ENCODE assay signal across 24 cellular contexts in the genomic region with DNA sequence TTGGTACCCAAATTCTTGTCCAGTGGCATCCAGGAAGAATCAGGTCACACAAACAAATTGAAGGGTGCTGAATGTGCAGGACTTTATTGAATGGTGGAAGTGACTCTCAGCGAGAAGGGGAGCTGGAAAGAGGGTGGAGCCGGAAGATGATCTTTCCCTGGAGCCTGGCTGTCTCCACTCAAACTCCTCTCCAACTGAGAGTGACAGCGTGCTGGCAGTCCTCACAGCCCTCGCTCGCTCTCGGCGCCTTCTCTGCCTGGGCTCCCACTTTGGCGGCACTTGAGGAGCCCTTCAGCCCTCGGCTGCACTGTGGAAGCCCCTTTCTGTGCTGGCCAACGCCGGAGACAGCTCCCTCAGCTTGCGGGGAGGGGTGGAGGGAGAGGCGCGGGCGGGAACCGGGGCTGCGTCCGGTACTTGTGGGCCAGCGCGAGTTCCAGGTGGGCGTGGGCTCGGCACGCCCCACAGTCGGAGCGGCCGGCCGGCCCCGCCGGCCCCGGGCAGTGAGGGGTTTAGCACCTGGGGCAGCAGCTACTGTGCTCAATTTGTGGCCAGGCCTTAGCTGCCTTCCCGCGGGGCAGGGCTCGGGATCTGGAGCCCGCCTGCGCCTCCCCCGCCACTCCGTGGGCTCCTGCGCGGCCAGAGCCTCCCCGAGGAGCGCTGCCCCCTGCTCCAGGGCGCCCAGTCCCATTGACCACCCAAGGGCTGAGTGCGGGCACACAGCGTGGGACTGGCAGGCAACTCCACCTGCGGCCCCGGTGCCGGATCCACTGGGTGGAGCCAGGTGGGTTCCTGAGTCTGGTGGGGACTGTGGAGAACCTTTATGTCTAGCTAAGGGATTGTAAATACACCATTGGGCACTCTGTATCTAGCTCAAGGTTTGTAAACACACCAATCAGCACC. TPM values are rescaled to one million over a fixed set of nuclear protein-coding genes. Genes with fewer than 3 reads are reported as not detected.
DNase-seq lines count a peak whose midpoint lies in the region; ATAC-seq and TF ChIP-seq lines count a peak whose summit lies in the region.
"Had no signal": no experiment of that assay in that cellular context is flagged by ENCODE, and none has a peak within 500 bp of the region (broad histone marks: within the 10 kb centered on the region; RNA-seq: fewer than 3 reads in every experiment).

No MANE protein-coding gene starts in this region.

- no peaks in the 10 kb centered on the region for H3K27me3 ChIP-seq in Caco-2 (replicated peaks; ENCODE audit: control insufficient read depth, insufficient read depth, low read length)
- no peaks in the 10 kb centered on the region for H3K27me3 ChIP-seq in GM23338 (ENCODE audit: insufficient read depth)
- H3K27me3 ChIP-seq: brain microvascular endothelial cell, neutrophil, tibial artery had no signal

- BruUV-seq in Caco-2 (replicated peaks; lab: Mats Ljungman, UMichigan) = no TSS peak

- no peaks in the 10 kb centered on the region for H3F3A ChIP-seq in GM23338 (replicated peaks; ENCODE audit: low read depth)

- DNase-seq in Caco-2 = no peak
- DNase-seq in GM23338 (ENCODE audit: low spot score) = peak; percentile 24
- peak; percentile 27 for DNase-seq in WTC11 (ENCODE audit: low spot score)
- DNase-seq in nephron progenitor cell = no peak
- DNase-seq in activated CD4-positive, alpha-beta T cell treated with anti-CD3 and anti-CD28 coated beads, Interleukin-2, amount 50 U/mL, for 4 hours = no peak
- no peak for DNase-seq in NCI-H2171 (lab: John Stamatoyannopoulos, UW)
- DNase-seq: activated CD4-positive, alpha-beta memory T cell treated with anti-CD3 and anti-CD28 coated beads for 36 hours; activated CD8-positive, alpha-beta memory T cell treated with anti-CD3 and anti-CD28 coated beads, Interleukin-2, amount 50 U/mL, for 48 hours; activated naive CD4-positive, alpha-beta T cell treated with anti-CD3 and anti-CD28 coated beads, Interleukin-2, amount 50 U/mL, for 16 hours; amniotic stem cell; brain microvascular endothelial cell; COR-L47; DMS79 treated with DMSO at 0.1 percent for 48 hours; effector CD4-positive, alpha-beta T cell; Kasumi-1; MV-4-11; NCI-H1436 treated with DMSO at 0.1 percent for 48 hours; stimulated activated naive CD4-positive, alpha-beta T cell treated with Interleukin-2 at 50 U/mL for 16 hours; T-helper 1 cell; tibial artery had no signal

- peak overlapping the region; percentile 86 for H3K27ac Mint-ChIP-seq in Caco-2 (ENCODE audit: unreplicated experiment)
- H3K27ac Mint-ChIP-seq in GM23338 = no peak overlapping the region
- no peak overlapping the region; the same call in 1 of the 2 replicates for H3K27ac Mint-ChIP-seq in WTC11
- H3K27ac Mint-ChIP-seq in nephron progenitor cell = peak overlapping the region; percentile 92
- H3K27ac Mint-ChIP-seq: activated CD4-positive, alpha-beta memory T cell treated with anti-CD3 and anti-CD28 coated beads for 36 hours; activated T-helper 17 cell treated with anti-CD3 and anti-CD28 coated beads, Interleukin-2, amount 50 U/mL, for 72 hours had no signal

- H3K4me3 ChIP-seq in Caco-2 (ENCODE audit: low read depth, low read length) (no peak overlapping the region), GM23338 (peak overlapping the region; percentile 39; the same call in 1 of the 2 replicates)
- H3K4me3 ChIP-seq: tibial artery had no signal

- H3K4me1 Mint-ChIP-seq in Caco-2 (ENCODE audit: low read depth, unreplicated experiment) (no peaks in the 10 kb centered on the region), GM23338 (peaks cover 14% of the 10 kb centered on the region), WTC11 (peaks cover 28% of the 10 kb centered on the region), nephron progenitor cell (peaks cover 33% of the 10 kb centered on the region)

- H3K4me3 Mint-ChIP-seq in Caco-2 (ENCODE audit: unreplicated experiment) (no peak overlapping the region), GM23338 (no peak overlapping the region), WTC11 (peak overlapping the region; percentile 58), nephron progenitor cell (peak overlapping the region; percentile 61)
- H3K4me3 Mint-ChIP-seq: activated CD4-positive, alpha-beta memory T cell treated with anti-CD3 and anti-CD28 coated beads for 36 hours; activated T-helper 17 cell treated with anti-CD3 and anti-CD28 coated beads, Interleukin-2, amount 50 U/mL, for 72 hours had no signal

- peak; percentile 59 for ATAC-seq in GM23338
- peak; percentile 49 for ATAC-seq in WTC11
- ATAC-seq in GM21360 (IDR thresholded peaks at IDR 0.05; ENCODE audit: unreplicated experiment) = no peak
- ATAC-seq: activated T-helper 17 cell treated with anti-CD3 and anti-CD28 coated beads, Interleukin-2, amount 50 U/mL, for 72 hours; Panc1 had no signal

- no peaks in the 10 kb centered on the region for H3K9me2 ChIP-seq in GM23338 (ENCODE audit: insufficient read depth)

- H3K79me2 ChIP-seq in GM23338 (replicated peaks; ENCODE audit: insufficient read depth) = no peaks in the 10 kb centered on the region

- H3K4me2 ChIP-seq in GM23338 = peak overlapping the region; percentile 65

- intact Hi-C loops in Caco-2 (cut with micrococcal nuclease; ENCODE audit: unreplicated experiment) = no loop called here

- peaks cover 28% of the 10 kb centered on the region for H3K4me1 ChIP-seq in Caco-2
- peaks cover 24% of the 10 kb centered on the region for H3K4me1 ChIP-seq in GM23338 (ENCODE audit: insufficient read depth)
- H3K4me1 ChIP-seq: tibial artery had no signal

- H2AFZ ChIP-seq in GM23338 = peak overlapping the region; percentile 98

- no peaks in the 10 kb centered on the region for H4K20me1 ChIP-seq in GM23338 (replicated peaks; ENCODE audit: insufficient read depth)

- H3K27ac ChIP-seq in GM23338 (ENCODE audit: low read depth) = no peak overlapping the region
- H3K27ac ChIP-seq: brain microvascular endothelial cell, neutrophil, tibial artery had no signal

- CTCF ChIA-PET in Caco-2 (lab: Charles Lee) = no interaction called here
- CTCF ChIA-PET in WTC11 (lab: Charles Lee) = interaction anchor here (1.9 kb wide), 1 partner anchor 112 kb away, joined by 7 read pairs; no protein-coding TSS in a partner anchor

- TF ChIP-seq CTCF in Caco-2 (IDR thresholded peaks at IDR 0.05; ENCODE audit: insufficient read depth in 1 of 2, low read depth in 1 of 2, low read length in 1 of 2, severe bottlenecking in 1 of 2, unreplicated experiment in 1 of 2) (no peak), GM23338 (conservative IDR thresholded peaks at IDR 0.05; ENCODE audit: low read depth in 2 of 2) (no peak), WTC11 (IDR thresholded peaks at IDR 0.05) (no peak), nephron progenitor cell (IDR thresholded peaks at IDR 0.05) (no peak)

- H3K27me3 Mint-ChIP-seq in Caco-2 (ENCODE audit: insufficient read depth, unreplicated experiment) (no peaks in the 10 kb centered on the region), GM23338 (ENCODE audit: insufficient read depth, low read depth, poor library complexity) (peaks cover 1% of the 10 kb centered on the region), WTC11 (ENCODE audit: low read depth) (no peaks in the 10 kb centered on the region), nephron progenitor cell (ENCODE audit: low read depth, poor library complexity) (peaks cover 6% of the 10 kb centered on the region)
- H3K27me3 Mint-ChIP-seq: activated CD4-positive, alpha-beta memory T cell treated with anti-CD3 and anti-CD28 coated beads for 36 hours; activated T-helper 17 cell treated with anti-CD3 and anti-CD28 coated beads, Interleukin-2, amount 50 U/mL, for 72 hours had no signal

- POLR2A ChIA-PET in Caco-2 (lab: Charles Lee) (no interaction called here), WTC11 (lab: Charles Lee) (interaction anchor here (1.0 kb wide), 1 partner anchor 26 kb away, joined by 6 read pairs; a partner anchor contains a TSS)

- H3K9me3 ChIP-seq in Caco-2 = no peaks in the 10 kb centered on the region; the same call in 1 of the 2 replicates
- H3K9me3 ChIP-seq: neutrophil, tibial artery had no signal

- no peaks in the 10 kb centered on the region for H3K36me3 Mint-ChIP-seq in Caco-2 (ENCODE audit: insufficient read depth, unreplicated experiment)
- H3K36me3 Mint-ChIP-seq in GM23338 (ENCODE audit: low read depth) = peaks cover 3% of the 10 kb centered on the region; the same call in 2 of the 3 replicates
- H3K36me3 Mint-ChIP-seq in WTC11 = no peaks in the 10 kb centered on the region
- peaks cover 6% of the 10 kb centered on the region for H3K36me3 Mint-ChIP-seq in nephron progenitor cell (ENCODE audit: low read depth)
- H3K36me3 Mint-ChIP-seq: activated CD4-positive, alpha-beta memory T cell treated with anti-CD3 and anti-CD28 coated beads for 36 hours had no signal

- no peaks in the 10 kb centered on the region for H3K9me3 Mint-ChIP-seq in Caco-2 (ENCODE audit: unreplicated experiment)
- H3K9me3 Mint-ChIP-seq in GM23338 = peaks cover 5% of the 10 kb centered on the region; the same call in 2 of the 3 replicates
- H3K9me3 Mint-ChIP-seq in WTC11 = peaks cover 5% of the 10 kb centered on the region
- peaks cover 17% of the 10 kb centered on the region for H3K9me3 Mint-ChIP-seq in nephron progenitor cell
- H3K9me3 Mint-ChIP-seq: activated CD4-positive, alpha-beta memory T cell treated with anti-CD3 and anti-CD28 coated beads for 36 hours; activated T-helper 17 cell treated with anti-CD3 and anti-CD28 coated beads, Interleukin-2, amount 50 U/mL, for 72 hours had no signal

- no peaks in the 10 kb centered on the region for H3K36me3 ChIP-seq in Caco-2 (ENCODE audit: control insufficient read depth, insufficient read depth, low read length)
- H3K36me3 ChIP-seq in GM23338 (ENCODE audit: insufficient read depth) = no peaks in the 10 kb centered on the region
- H3K36me3 ChIP-seq: brain microvascular endothelial cell, neutrophil, tibial artery had no signal

TF ChIP-seq in GM23338, 12 proteins besides CTCF, POLR2A, EP300 and RAD21 (continues in another document):
- TF ChIP-seq JUNB (IDR thresholded peaks at IDR 0.05; ENCODE audit: unreplicated experiment) = no peak
- no peak for TF ChIP-seq EZH2phosphoT487 (IDR thresholded peaks at IDR 0.05; ENCODE audit: unreplicated experiment)

TF ChIP-seq in WTC11, 78 proteins besides CTCF, POLR2A, EP300 and RAD21 (continues in another document):
- TF ChIP-seq, protein P1, sequence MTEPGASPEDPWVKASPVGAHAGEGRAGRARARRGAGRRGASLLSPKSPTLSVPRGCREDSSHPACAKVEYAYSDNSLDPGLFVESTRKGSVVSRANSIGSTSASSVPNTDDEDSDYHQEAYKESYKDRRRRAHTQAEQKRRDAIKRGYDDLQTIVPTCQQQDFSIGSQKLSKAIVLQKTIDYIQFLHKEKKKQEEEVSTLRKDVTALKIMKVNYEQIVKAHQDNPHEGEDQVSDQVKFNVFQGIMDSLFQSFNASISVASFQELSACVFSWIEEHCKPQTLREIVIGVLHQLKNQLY (CRISPR knock-in tag; IDR thresholded peaks at IDR 0.05) = no peak
- no peak for TF ChIP-seq ATF1 (CRISPR knock-in tag; IDR thresholded peaks at IDR 0.05)
- no peak for TF ChIP-seq ZNF671 (CRISPR knock-in tag; IDR thresholded peaks at IDR 0.05)
- no peak for TF ChIP-seq SMAD4 (CRISPR knock-in tag; IDR thresholded peaks at IDR 0.05)

RNA-seq across cellular contexts. Expression of a gene that starts 26.7 kb away (rescaled TPM):
- total RNA-seq in Caco-2 (2022) = 6.8 and 7.3 TPM in 2 replicates
- 18.6 and 20.9 TPM in 2 replicates for total RNA-seq in GM23338 (2014; rRNA removed; shearing (Covaris generic))
- polyA plus RNA-seq in GM23338 (2016; fragmentation: Nextera tagmentation; extraction: Ambion mirVana) = 3.2 and 3.8 TPM in 2 replicates
- total RNA-seq in WTC11 (2021) = 16.3 to 22.9 TPM (median 16.5 TPM) in 3 replicates

Comparison
In these comparisons a context has a peak if more than half of its experiments do, and no peak if none do; other contexts are left out.
1. DNase-seq: peak in GM23338 (single experiment) and WTC11 (single experiment); none in Caco-2 (0 of 2), nephron progenitor cell (single experiment), activated CD4-positive, alpha-beta T cell treated with anti-CD3 and anti-CD28 coated beads, Interleukin-2, amount 50 U/mL, for 4 hours (0 of 2) and NCI-H2171 (single experiment).
2. H3K27ac Mint-ChIP-seq: peak in Caco-2 (single experiment) and nephron progenitor cell (single experiment); none in GM23338 (single experiment) and WTC11 (single experiment).
3. H3K4me3 Mint-ChIP-seq: peak in WTC11 (single experiment) and nephron progenitor cell (single experiment); none in Caco-2 (single experiment) and GM23338 (single experiment).